Comparison of ENCODE assay signal across 25 cellular contexts in genomic region chr16:86709902-86710601, GRCh38.
DNase-seq lines count a peak whose midpoint lies in the region; ATAC-seq, FAIRE-seq and TF ChIP-seq lines count a peak whose summit lies in the region.
"Had no signal": no experiment of that assay in that cellular context is flagged by ENCODE, and none has a peak within 500 bp of the region (broad histone marks: within the 10 kb centered on the region; RNA-seq: fewer than 3 reads in every experiment).

No MANE protein-coding gene starts in this region.

- no peak overlapping the region for H3K23ac ChIP-seq in H1 (ENCODE audit: insufficient read length)

- H3K27me3 ChIP-seq in HCT116 (ENCODE audit: insufficient read depth, low read length) (peaks cover 31% of the 10 kb centered on the region; the same call in 1 of the 2 replicates), H1 (replicated peaks in 1 of 4; ENCODE audit: control insufficient read depth in 3 of 4, extremely low read depth in 1 of 4, insufficient read depth in 3 of 4, low read length in 3 of 4) (no peaks in the 10 kb centered on the region), sigmoid colon (peaks cover 0 to 39% (median 10%) of the 10 kb centered on the region in 3 donors), thyroid gland (no peaks in the 10 kb centered on the region)

- peak; percentile 35 for ATAC-seq in HCT116
- ATAC-seq: A549, PC-3 had no signal

- H2AK5ac ChIP-seq in H1 (ENCODE audit: low read depth, low read length) = no peak overlapping the region

- no peak overlapping the region for H4K8ac ChIP-seq in H1 (ENCODE audit: extremely low read depth, insufficient read depth, low read length)

- H4K20me1 ChIP-seq in HCT116 (ENCODE audit: insufficient read depth) (no peaks in the 10 kb centered on the region), H1 (replicated peaks in 1 of 2; ENCODE audit: control insufficient read depth in 1 of 2, insufficient read depth in 2 of 2, low read length in 2 of 2) (no peaks in the 10 kb centered on the region)

- peak overlapping the region; percentile 2; the same call in 1 of the 2 replicates for H2BK12ac ChIP-seq in H1 (ENCODE audit: low read depth, low read length)

- no peaks in the 10 kb centered on the region for H3K36me3 Mint-ChIP-seq in activated naive CD4-positive, alpha-beta T cell treated with anti-CD3 and anti-CD28 coated beads, Interleukin-2, amount 50 U/mL, for 24 hours
- no peaks in the 10 kb centered on the region for H3K36me3 Mint-ChIP-seq in activated naive CD4-positive, alpha-beta T cell treated with anti-CD3 and anti-CD28 coated beads, Interleukin-2, amount 10 ng/mL, durations not matched to agents 7 days and 5 days
- H3K36me3 Mint-ChIP-seq: CD4-positive, alpha-beta memory T cell had no signal

- H3K56ac ChIP-seq in H1 (replicated peaks; ENCODE audit: insufficient read length, low read depth, low read length) = no peak overlapping the region

- no peak for TF ChIP-seq POLR2A in HCT116 (IDR thresholded peaks at IDR 0.05; ENCODE audit: borderline replicate concordance, extremely low read depth, insufficient read depth, insufficient read length)
- TF ChIP-seq POLR2A in H1 (IDR thresholded peaks at IDR 0.05; ENCODE audit: control extremely low read depth in 1 of 2, low read depth in 2 of 2, low read length in 2 of 2) = no peak
- no peak for TF ChIP-seq POLR2A in sigmoid colon (IDR thresholded peaks at IDR 0.05)
- TF ChIP-seq POLR2A in thyroid gland (IDR thresholded peaks at IDR 0.05) = no peak

- H2BK20ac ChIP-seq in H1 (ENCODE audit: low read length) = no peak overlapping the region

- POLR2A ChIA-PET in HCT116 (lab: Charles Lee) = no interaction called here
- POLR2A ChIA-PET in H1 (lab: Charles Lee; ENCODE audit: partially characterized antibody) = no interaction called here
- POLR2A ChIA-PET in RWPE1 (lab: Yijun Ruan, JAX; ENCODE audit: low non-redundant PET) = no interaction called here

- no peak for DNase-seq in activated naive CD4-positive, alpha-beta T cell treated with anti-CD3 and anti-CD28 coated beads, Interleukin-2, amount 10 ng/mL, durations not matched to agents 7 days and 5 days
- no peak for DNase-seq in HCT116 (ENCODE audit: low read depth, low spot score)
- DNase-seq in H1 (ENCODE audit: low read depth in 1 of 2, low spot score in 2 of 2) = no peak
- DNase-seq in sigmoid colon = peak; percentile 34
- DNase-seq in RWPE1 (ENCODE audit: low spot score) = no peak
- DNase-seq in thyroid gland = no peak
- DNase-seq: C1 segment of cervical spinal cord; CD4-positive, alpha-beta memory T cell; COR-L47; DMS53; GM23248; IMR-90; MM.1S; NCI-H1048; NCI-H1417; NCI-H1694; NCI-H2081; NCI-H2227 treated with DMSO at 0.1 percent for 48 hours; NCI-H69; NK-92 treated with Interleukin-12 subunit alpha and Interleukin-12 subunit beta, amount 100 ng/mL, for 24 hours; PC-3; SHP77 had no signal

- H4K5ac ChIP-seq in H1 (ENCODE audit: insufficient read length, low read depth, low read length) = no peak overlapping the region

- H2BK15ac ChIP-seq in H1 (ENCODE audit: low read length) = no peak overlapping the region

- no peak overlapping the region for H3K4me3 Mint-ChIP-seq in activated naive CD4-positive, alpha-beta T cell treated with anti-CD3 and anti-CD28 coated beads, Interleukin-2, amount 50 U/mL, for 24 hours
- H3K4me3 Mint-ChIP-seq in activated naive CD4-positive, alpha-beta T cell treated with anti-CD3 and anti-CD28 coated beads, Interleukin-2, amount 10 ng/mL, durations not matched to agents 7 days and 5 days = no peak overlapping the region
- H3K4me3 Mint-ChIP-seq: CD4-positive, alpha-beta memory T cell had no signal

- CTCF ChIA-PET in activated naive CD4-positive, alpha-beta T cell treated with anti-CD3 and anti-CD28 coated beads, Interleukin-2, amount 10 ng/mL, durations not matched to agents 7 days and 5 days (lab: Charles Lee) = no interaction called here
- CTCF ChIA-PET in HCT116 (lab: Charles Lee) = no interaction called here
- CTCF ChIA-PET in H1 (lab: Charles Lee; ENCODE audit: partially characterized antibody) = interaction anchor here (1.0 to 2.1 kb wide), 10 partner anchors 8 to 399 kb away, joined by 3 to 7 read pairs (median 3); no protein-coding TSS in a partner anchor
- CTCF ChIA-PET in RWPE1 (lab: Yijun Ruan, JAX) = interaction anchor here (0.6 kb wide), 1 partner anchor 458 kb away, joined by 3 read pairs; no protein-coding TSS in a partner anchor

- no peak overlapping the region for H3K9ac ChIP-seq in HCT116 (ENCODE audit: low read length)
- no peak overlapping the region for H3K9ac ChIP-seq in H1 (replicated peaks in 1 of 4; ENCODE audit: extremely low read depth in 1 of 4, low read depth in 3 of 4, low read length in 3 of 4)
- H3K9ac ChIP-seq: GM23248, KMS-11 had no signal

- no peak for TF ChIP-seq EP300 in H1 (IDR thresholded peaks at IDR 0.05; ENCODE audit: borderline replicate concordance in 1 of 2, low read depth in 2 of 2, low read length in 2 of 2)
- no peak for TF ChIP-seq EP300 in sigmoid colon (IDR thresholded peaks at IDR 0.05)

- peak overlapping the region; percentile 30 for H3K27ac Mint-ChIP-seq in activated naive CD4-positive, alpha-beta T cell treated with anti-CD3 and anti-CD28 coated beads, Interleukin-2, amount 50 U/mL, for 24 hours
- H3K27ac Mint-ChIP-seq in activated naive CD4-positive, alpha-beta T cell treated with anti-CD3 and anti-CD28 coated beads, Interleukin-2, amount 10 ng/mL, durations not matched to agents 7 days and 5 days = no peak overlapping the region
- H3K27ac Mint-ChIP-seq: CD4-positive, alpha-beta memory T cell had no signal

- H3K79me2 ChIP-seq in HCT116 (ENCODE audit: insufficient read depth, low read length) = no peaks in the 10 kb centered on the region
- H3K79me2 ChIP-seq in H1 (ENCODE audit: control insufficient read depth in 1 of 2, insufficient read depth in 2 of 2, low read length in 2 of 2) = no peaks in the 10 kb centered on the region

- BruUV-seq in HCT116 (replicated peaks; lab: Mats Ljungman, UMichigan) = no TSS peak

- H4K91ac ChIP-seq in H1 (replicated peaks; ENCODE audit: insufficient read length, low read length) = no peak overlapping the region

- TF ChIP-seq RAD21 in HCT116 (IDR thresholded peaks at IDR 0.05; ENCODE audit: low read depth) = peak; percentile 27; the same call in 1 of the 2 replicates
- peak; percentile 35 to 52 for TF ChIP-seq RAD21 in H1 (IDR thresholded peaks at IDR 0.05 in 1 of 2, conservative IDR thresholded peaks at IDR 0.05 in 1 of 2; ENCODE audit: low read depth in 2 of 2, low read length in 2 of 2)

- H3K14ac ChIP-seq in H1 (ENCODE audit: insufficient read length) = no peak overlapping the region

- RAD21 ChIA-PET in HCT116 (lab: Charles Lee; ENCODE audit: low non-redundant PET in 1 of 2, low total read pairs in 2 of 2, uncharacterized antibody in 2 of 2, unreplicated experiment in 2 of 2) = no interaction called here

- no peak overlapping the region for H2AFZ ChIP-seq in HCT116 (ENCODE audit: low read depth, low read length, poor library complexity, severe bottlenecking)
- no peak overlapping the region for H2AFZ ChIP-seq in H1 (ENCODE audit: low read length)
- H2AFZ ChIP-seq: GM23248 had no signal

- H2BK120ac ChIP-seq in H1 (replicated peaks; ENCODE audit: low read depth, low read length) = no peak overlapping the region

- no peaks in the 10 kb centered on the region for H3K9me3 Mint-ChIP-seq in activated naive CD4-positive, alpha-beta T cell treated with anti-CD3 and anti-CD28 coated beads, Interleukin-2, amount 50 U/mL, for 24 hours
- peaks cover 7% of the 10 kb centered on the region for H3K9me3 Mint-ChIP-seq in activated naive CD4-positive, alpha-beta T cell treated with anti-CD3 and anti-CD28 coated beads, Interleukin-2, amount 10 ng/mL, durations not matched to agents 7 days and 5 days

- intact Hi-C loops in HCT116 (cut with micrococcal nuclease) (no loop called here), sigmoid colon (cut with DNase I) (no loop called here), thyroid gland (cut with DNase I) (no loop called here)

- no peaks in the 10 kb centered on the region for H3K4me1 ChIP-seq in HCT116 (ENCODE audit: control insufficient read depth in 1 of 2, insufficient read depth in 2 of 2, low read length in 2 of 2)
- H3K4me1 ChIP-seq in H1 (replicated peaks in 1 of 4; ENCODE audit: control insufficient read depth in 3 of 4, insufficient read depth in 4 of 4, low read length in 3 of 4) = peaks cover 0 to 2% (median 0%) of the 10 kb centered on the region in 4 experiments; a peak in 1 of 7 replicates
- no peaks in the 10 kb centered on the region for H3K4me1 ChIP-seq in sigmoid colon
- H3K4me1 ChIP-seq in thyroid gland = no peaks in the 10 kb centered on the region
- H3K4me1 ChIP-seq: A549 had no signal

- no peak overlapping the region for H3K18ac ChIP-seq in H1 (ENCODE audit: extremely low read depth, low read length)

- H3K4me3 ChIP-seq in HCT116 (replicated peaks in 1 of 2; ENCODE audit: low read depth in 1 of 2, low read length in 2 of 2) = no peak overlapping the region
- no peak overlapping the region for H3K4me3 ChIP-seq in H1 (ENCODE audit: extremely low read depth in 1 of 4, insufficient read depth in 2 of 4, low read depth in 3 of 4, low read length in 4 of 4)
- H3K4me3 ChIP-seq in sigmoid colon = no peak overlapping the region
- H3K4me3 ChIP-seq in thyroid gland (replicated peaks in 1 of 3) = no peak overlapping the region
- H3K4me3 ChIP-seq: A549, GM23248 had no signal

- H3K9me2 ChIP-seq in HCT116 (ENCODE audit: insufficient read depth) = no peaks in the 10 kb centered on the region

- H3K36me3 ChIP-seq in HCT116 (ENCODE audit: control insufficient read depth in 1 of 2, insufficient read depth in 2 of 2, low read length in 2 of 2) (no peaks in the 10 kb centered on the region), H1 (ENCODE audit: control insufficient read depth in 2 of 4, insufficient read depth in 4 of 4, low read length in 3 of 4) (no peaks in the 10 kb centered on the region), sigmoid colon (no peaks in the 10 kb centered on the region), thyroid gland (no peaks in the 10 kb centered on the region)

- H3K27me3 Mint-ChIP-seq in activated naive CD4-positive, alpha-beta T cell treated with anti-CD3 and anti-CD28 coated beads, Interleukin-2, amount 50 U/mL, for 24 hours = no peaks in the 10 kb centered on the region
- peaks cover 3% of the 10 kb centered on the region for H3K27me3 Mint-ChIP-seq in activated naive CD4-positive, alpha-beta T cell treated with anti-CD3 and anti-CD28 coated beads, Interleukin-2, amount 10 ng/mL, durations not matched to agents 7 days and 5 days

- 89% methylated on average over 29 of the region's 31 CpGs; no CpG with 5 or more reads in 1 of the 2 experiments for WGBS in H1 (ENCODE audit: extremely low coverage in 1 of 2, insufficient coverage in 1 of 2, insufficient read length in 1 of 2, insufficient replicate concordance in 2 of 2, low coverage in 1 of 2, low lambda C conversion rate in 2 of 2, missing lambda C conversion rate in 1 of 2), 2 experiments
- WGBS in sigmoid colon, 2 donors = 85 to 86% methylated on average over 31 of the region's 31 CpGs
- 86 to 89% methylated on average over 23 to 31 of the region's 31 CpGs for WGBS in thyroid gland, 2 donors

- H3K79me1 ChIP-seq in H1 (ENCODE audit: low read depth, low read length) = no peaks in the 10 kb centered on the region

- no peaks in the 10 kb centered on the region for H3K23me2 ChIP-seq in H1 (ENCODE audit: low read depth, low read length)

- no peak overlapping the region for H2BK5ac ChIP-seq in H1 (ENCODE audit: low read depth, low read length)

- no peak overlapping the region for H3K4me2 ChIP-seq in HCT116 (ENCODE audit: low read length)
- no peak overlapping the region for H3K4me2 ChIP-seq in H1 (ENCODE audit: insufficient read depth in 1 of 2, low read depth in 2 of 2, low read length in 2 of 2)
- H3K4me2 ChIP-seq: A549, KMS-11 had no signal

- no peak for FAIRE-seq in H1 (lab: Jason Lieb, UNC)
- FAIRE-seq: A549 had no signal

- peak overlapping the region; percentile 32 for H3K4ac ChIP-seq in H1 (replicated peaks; ENCODE audit: insufficient read length, low read depth, low read length)

- TF ChIP-seq CTCF in HCT116 (IDR thresholded peaks at IDR 0.05 in 2 of 3, conservative IDR thresholded peaks at IDR 0.05 in 1 of 3; ENCODE audit: borderline replicate concordance in 1 of 3, insufficient read depth in 1 of 3, low read depth in 2 of 3, low read length in 2 of 3) (no peak), H1 (IDR thresholded peaks at IDR 0.05; ENCODE audit: control extremely low read depth in 1 of 3, insufficient read depth in 1 of 3, low read depth in 1 of 3, low read length in 3 of 3) (peak; percentile 9 to 33 (median 28); a peak in 3 of 4 replicates), sigmoid colon (IDR thresholded peaks at IDR 0.05) (no peak), RWPE1 (conservative IDR thresholded peaks at IDR 0.05; ENCODE audit: low read depth) (no peak), thyroid gland (IDR thresholded peaks at IDR 0.05) (no peak)

- H3K9me3 ChIP-seq in HCT116 (ENCODE audit: control insufficient read depth in 1 of 2, insufficient read depth in 1 of 2, low read depth in 1 of 2, low read length in 2 of 2) = no peaks in the 10 kb centered on the region
- H3K9me3 ChIP-seq in H1 (ENCODE audit: insufficient read depth in 2 of 2, low read depth in 1 of 2, low read length in 1 of 2) = no peaks in the 10 kb centered on the region
- H3K9me3 ChIP-seq in sigmoid colon = no peaks in the 10 kb centered on the region
- H3K9me3 ChIP-seq in thyroid gland = no peaks in the 10 kb centered on the region
- H3K9me3 ChIP-seq: A549 had no signal

- no peak overlapping the region for H3K27ac ChIP-seq in HCT116 (ENCODE audit: low read depth, low read length)
- no peak overlapping the region for H3K27ac ChIP-seq in H1 (ENCODE audit: low read depth, low read length)
- H3K27ac ChIP-seq in sigmoid colon = no peak overlapping the region
- no peak overlapping the region for H3K27ac ChIP-seq in RWPE1
- no peak overlapping the region for H3K27ac ChIP-seq in thyroid gland
- H3K27ac ChIP-seq: A549, GM23248, KMS-11 had no signal

- H3K4me1 Mint-ChIP-seq in activated naive CD4-positive, alpha-beta T cell treated with anti-CD3 and anti-CD28 coated beads, Interleukin-2, amount 50 U/mL, for 24 hours = no peaks in the 10 kb centered on the region
- H3K4me1 Mint-ChIP-seq in activated naive CD4-positive, alpha-beta T cell treated with anti-CD3 and anti-CD28 coated beads, Interleukin-2, amount 10 ng/mL, durations not matched to agents 7 days and 5 days = no peaks in the 10 kb centered on the region
- H3K4me1 Mint-ChIP-seq: CD4-positive, alpha-beta memory T cell had no signal

Comparison
In these comparisons a context has a peak if more than half of its experiments do, and no peak if none do; other contexts are left out.
1. CTCF ChIP-seq: peak in H1 (3 of 3); none in HCT116 (0 of 3), sigmoid colon (0 of 4), RWPE1 (single experiment) and thyroid gland (0 of 6).
2. CTCF ChIA-PET loops: an anchor here in H1 (1.0 to 2.1 kb wide) and RWPE1 (0.6 kb wide); none called in activated naive CD4-positive, alpha-beta T cell treated with anti-CD3 and anti-CD28 coated beads, Interleukin-2, amount 10 ng/mL, durations not matched to agents 7 days and 5 days and HCT116.